ENCODE assay signal across 9 cellular contexts in the genomic region with DNA sequence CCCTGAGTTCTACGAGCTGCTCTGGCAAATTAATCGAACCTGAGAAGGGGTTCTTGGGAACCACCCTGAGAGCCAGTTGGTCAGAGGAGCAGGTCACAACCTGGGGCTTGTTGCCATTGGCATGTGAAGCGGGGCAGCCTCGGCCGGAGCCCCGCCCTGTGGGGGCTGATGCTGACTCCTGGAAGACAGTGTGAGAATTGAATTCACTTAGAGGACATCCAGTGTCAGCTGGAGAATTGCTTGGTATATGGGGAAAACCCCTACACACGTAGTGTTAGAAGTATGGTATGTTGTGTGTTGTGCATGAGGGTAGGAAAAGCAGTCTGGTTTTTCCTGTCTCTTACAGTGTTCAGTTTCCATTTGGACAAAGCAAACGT. TPM values are rescaled to one million over a fixed set of nuclear protein-coding genes. Genes with fewer than 3 reads are reported as not detected.
DNase-seq lines count a peak whose midpoint lies in the region; ATAC-seq, FAIRE-seq and TF ChIP-seq lines count a peak whose summit lies in the region.
"Had no signal": no experiment of that assay in that cellular context is flagged by ENCODE, and none has a peak within 500 bp of the region (broad histone marks: within the 10 kb centered on the region; RNA-seq: fewer than 3 reads in every experiment).

No MANE protein-coding gene starts in this region.

- H3K4ac ChIP-seq in H1 (replicated peaks; ENCODE audit: insufficient read length, low read depth, low read length): no peak overlapping the region

- no peaks in the 10 kb centered on the region for H3K23me2 ChIP-seq in H1 (ENCODE audit: low read depth, low read length)

- peaks cover 20% of the 10 kb centered on the region for H3K36me3 Mint-ChIP-seq in activated CD8-positive, alpha-beta memory T cell treated with anti-CD3 and anti-CD28 coated beads, Interleukin-2, amount 10 ng/mL, durations not matched to agents 7 days and 5 days

- no peak for DNase-seq in activated CD8-positive, alpha-beta memory T cell treated with anti-CD3 and anti-CD28 coated beads, Interleukin-2, amount 10 ng/mL, durations not matched to agents 7 days and 5 days
- no peak for DNase-seq in activated CD8-positive, alpha-beta memory T cell treated with anti-CD3 and anti-CD28 coated beads for 24 hours
- DNase-seq in H1 (ENCODE audit: low read depth in 1 of 2, low spot score in 2 of 2) (peak in 1 of 2 experiments; percentile 58), ovary (peak; percentile 53 to 75 (median 61)), amniotic stem cell (lab: John Stamatoyannopoulos, UW) (no peak), omental fat pad (ENCODE audit: low spot score) (no peak)
- DNase-seq in NK-92 treated with Interleukin-12 subunit alpha and Interleukin-12 subunit beta, amount 100 ng/mL, for 24 hours (lab: John Stamatoyannopoulos, UW): no peak

- H3K79me1 ChIP-seq in H1 (ENCODE audit: low read depth, low read length): peaks cover 2% of the 10 kb centered on the region; the same call in 1 of the 2 replicates

- H3K4me3 Mint-ChIP-seq in activated CD8-positive, alpha-beta memory T cell treated with anti-CD3 and anti-CD28 coated beads, Interleukin-2, amount 10 ng/mL, durations not matched to agents 7 days and 5 days: no peak overlapping the region

- H3K4me1 Mint-ChIP-seq in activated CD8-positive, alpha-beta memory T cell treated with anti-CD3 and anti-CD28 coated beads, Interleukin-2, amount 10 ng/mL, durations not matched to agents 7 days and 5 days: peaks cover 48% of the 10 kb centered on the region

- no peak overlapping the region for H2AK5ac ChIP-seq in H1 (ENCODE audit: low read depth, low read length)

- TF ChIP-seq CTCF in H1 (IDR thresholded peaks at IDR 0.05; ENCODE audit: control extremely low read depth in 1 of 3, insufficient read depth in 1 of 3, low read depth in 1 of 3, low read length in 3 of 3): no peak
- no peak for TF ChIP-seq CTCF in ovary (IDR thresholded peaks at IDR 0.05)
- TF ChIP-seq CTCF in omental fat pad (IDR thresholded peaks at IDR 0.05): no peak

- TF ChIP-seq EP300 in H1 (IDR thresholded peaks at IDR 0.05; ENCODE audit: borderline replicate concordance in 1 of 2, low read depth in 2 of 2, low read length in 2 of 2) (no peak), ovary (IDR thresholded peaks at IDR 0.05) (no peak)

- peak overlapping the region; percentile 47 for H4K5ac ChIP-seq in H1 (ENCODE audit: insufficient read length, low read depth, low read length)

- intact Hi-C loops in ovary (cut with DNase I): loop anchor here in 2 of 4 donors (10.0 kb wide), 2 partner anchors 380 to 470 kb away; no protein-coding TSS in a partner anchor

- TF ChIP-seq RAD21 in H1 (IDR thresholded peaks at IDR 0.05 in 1 of 2, conservative IDR thresholded peaks at IDR 0.05 in 1 of 2; ENCODE audit: low read depth in 2 of 2, low read length in 2 of 2): no peak

- H3K27me3 ChIP-seq in H1 (replicated peaks in 1 of 4; ENCODE audit: control insufficient read depth in 3 of 4, extremely low read depth in 1 of 4, insufficient read depth in 3 of 4, low read length in 3 of 4): no peaks in the 10 kb centered on the region
- no peaks in the 10 kb centered on the region for H3K27me3 ChIP-seq in ovary

- H3K27ac ChIP-seq in H1 (ENCODE audit: low read depth, low read length) (no peak overlapping the region), ovary (peak overlapping the region; percentile 57 to 72)

- no peak overlapping the region for H2BK120ac ChIP-seq in H1 (replicated peaks; ENCODE audit: low read depth, low read length)

- H3K14ac ChIP-seq in H1 (ENCODE audit: insufficient read length): no peak overlapping the region

- no peak for FAIRE-seq in H1 (lab: Jason Lieb, UNC)

- H2BK20ac ChIP-seq in H1 (ENCODE audit: low read length): peak overlapping the region; percentile 86; the same call in 1 of the 2 replicates

- TF ChIP-seq POLR2A in H1 (IDR thresholded peaks at IDR 0.05; ENCODE audit: control extremely low read depth in 1 of 2, low read depth in 2 of 2, low read length in 2 of 2) (no peak), ovary (IDR thresholded peaks at IDR 0.05) (no peak)

- no peaks in the 10 kb centered on the region for H4K20me1 ChIP-seq in H1 (replicated peaks in 1 of 2; ENCODE audit: control insufficient read depth in 1 of 2, insufficient read depth in 2 of 2, low read length in 2 of 2)

- H2AFZ ChIP-seq in H1 (ENCODE audit: low read length): no peak overlapping the region

- H3K56ac ChIP-seq in H1 (replicated peaks; ENCODE audit: insufficient read length, low read depth, low read length): no peak overlapping the region

- H3K4me1 ChIP-seq in H1 (replicated peaks in 1 of 4; ENCODE audit: control insufficient read depth in 3 of 4, insufficient read depth in 4 of 4, low read length in 3 of 4) (peaks cover 8 to 18% (median 14%) of the 10 kb centered on the region in 4 experiments), ovary (ENCODE audit: insufficient read depth) (peaks cover 13% of the 10 kb centered on the region)

- POLR2A ChIA-PET in H1 (lab: Charles Lee; ENCODE audit: partially characterized antibody): interaction anchor here (1.0 to 3.3 kb wide), 2 partner anchors 11 to 29 kb away, joined by 4 to 19 read pairs; a partner anchor contains a TSS

- peak overlapping the region; percentile 44; the same call in 1 of the 2 replicates for H2BK5ac ChIP-seq in H1 (ENCODE audit: low read depth, low read length)

- peak overlapping the region; percentile 30 for H3K27ac Mint-ChIP-seq in activated CD8-positive, alpha-beta memory T cell treated with anti-CD3 and anti-CD28 coated beads, Interleukin-2, amount 10 ng/mL, durations not matched to agents 7 days and 5 days

- peak overlapping the region; percentile 24 to 51 (median 31); a peak in 4 of 8 replicates for H3K4me3 ChIP-seq in H1 (ENCODE audit: extremely low read depth in 1 of 4, insufficient read depth in 2 of 4, low read depth in 3 of 4, low read length in 4 of 4)
- peak overlapping the region; percentile 20 for H3K4me3 ChIP-seq in ovary

- 0 out of 4 replicates have a peak, but pooled peaks cover 0 to 8% of the 10 kb centered on the region in 2 experiments for H3K79me2 ChIP-seq in H1 (ENCODE audit: control insufficient read depth in 1 of 2, insufficient read depth in 2 of 2, low read length in 2 of 2)

- no peak overlapping the region for H4K91ac ChIP-seq in H1 (replicated peaks; ENCODE audit: insufficient read length, low read length)

- WGBS in H1 (ENCODE audit: extremely low coverage in 1 of 2, insufficient coverage in 1 of 2, insufficient read length in 1 of 2, insufficient replicate concordance in 2 of 2, low coverage in 1 of 2, low lambda C conversion rate in 2 of 2, missing lambda C conversion rate in 1 of 2), 2 experiments: 43% methylated on average over 8 of the region's 8 CpGs; no CpG with 5 or more reads in 1 of the 2 experiments
- WGBS in ovary, 3 donors: 8 to 19% (median 17%) methylated on average over 8 of the region's 8 CpGs

- no peak overlapping the region for H3K23ac ChIP-seq in H1 (ENCODE audit: insufficient read length)

- H3K36me3 ChIP-seq in H1 (ENCODE audit: control insufficient read depth in 2 of 4, insufficient read depth in 4 of 4, low read length in 3 of 4) (peaks cover 0 to 25% (median 7%) of the 10 kb centered on the region in 4 experiments; a peak in 6 of 8 replicates), ovary (no peaks in the 10 kb centered on the region)

- no peaks in the 10 kb centered on the region for H3K9me3 Mint-ChIP-seq in activated CD8-positive, alpha-beta memory T cell treated with anti-CD3 and anti-CD28 coated beads, Interleukin-2, amount 10 ng/mL, durations not matched to agents 7 days and 5 days (ENCODE audit: low read depth)
- H3K9me3 Mint-ChIP-seq: CD4-positive, CD25-positive, alpha-beta regulatory T cell had no signal

- no peaks in the 10 kb centered on the region for H3K9me3 ChIP-seq in H1 (ENCODE audit: insufficient read depth in 2 of 2, low read depth in 1 of 2, low read length in 1 of 2)
- no peaks in the 10 kb centered on the region for H3K9me3 ChIP-seq in ovary

- no peaks in the 10 kb centered on the region for H3K27me3 Mint-ChIP-seq in activated CD8-positive, alpha-beta memory T cell treated with anti-CD3 and anti-CD28 coated beads, Interleukin-2, amount 10 ng/mL, durations not matched to agents 7 days and 5 days
- H3K27me3 Mint-ChIP-seq: CD4-positive, CD25-positive, alpha-beta regulatory T cell had no signal

- no peak overlapping the region; the same call in 1 of the 2 replicates for H3K18ac ChIP-seq in H1 (ENCODE audit: extremely low read depth, low read length)

- H3K9ac ChIP-seq in H1 (replicated peaks in 1 of 4; ENCODE audit: extremely low read depth in 1 of 4, low read depth in 3 of 4, low read length in 3 of 4): no peak overlapping the region

- ATAC-seq in activated CD8-positive, alpha-beta memory T cell treated with anti-CD3 and anti-CD28 coated beads, Interleukin-2, amount 10 ng/mL, durations not matched to agents 7 days and 5 days: no peak
- peak; percentile 15 for ATAC-seq in HG03571 (IDR thresholded peaks at IDR 0.05; ENCODE audit: unreplicated experiment)
- no peak for ATAC-seq in omental fat pad (ENCODE audit: low FRiP score)

- peak overlapping the region; percentile 13; the same call in 1 of the 2 replicates for H2BK12ac ChIP-seq in H1 (ENCODE audit: low read depth, low read length)

- H3K4me2 ChIP-seq in H1 (ENCODE audit: insufficient read depth in 1 of 2, low read depth in 2 of 2, low read length in 2 of 2): peak overlapping the region; percentile 62 to 83

- no peak overlapping the region for H4K8ac ChIP-seq in H1 (ENCODE audit: extremely low read depth, insufficient read depth, low read length)

- H2BK15ac ChIP-seq in H1 (ENCODE audit: low read length): no peak overlapping the region

- CTCF ChIA-PET in activated CD8-positive, alpha-beta memory T cell treated with anti-CD3 and anti-CD28 coated beads, Interleukin-2, amount 10 ng/mL, durations not matched to agents 7 days and 5 days (lab: Charles Lee): interaction anchor here (2.0 kb wide), 1 partner anchor 10 kb away, joined by 9 read pairs; no protein-coding TSS in a partner anchor
- CTCF ChIA-PET in H1 (lab: Charles Lee; ENCODE audit: partially characterized antibody): interaction anchor here (1.2 to 2.0 kb wide), 4 partner anchors 11 to 58 kb away, joined by 3 to 8 read pairs (median 5); no protein-coding TSS in a partner anchor

RNA-seq across cellular contexts. Expression of a gene that starts 11.6 kb away (rescaled TPM):
- 10 to 100 TPM; 14.0 to 14.8 TPM for total RNA-seq in activated CD8-positive, alpha-beta memory T cell treated with anti-CD3 and anti-CD28 coated beads, Interleukin-2, amount 10 ng/mL, durations not matched to agents 7 days and 5 days
- total RNA-seq in H1 (2021; fragmentation: NEBNext Ultra II Directional; extraction: Animal tissue kit (Norgen Biotek cat#: 25700)): 23.7 and 30.9 TPM in 2 replicates
- polyA plus RNA-seq in H1 (2011; rRNA removed): 15.6 and 21.8 TPM in 2 replicates
- 17.7 TPM for polyA plus RNA-seq in H1 (2011; cell fraction: cytosol; rRNA removed)
- polyA plus RNA-seq in H1 (2011; cell fraction: nucleus; rRNA removed): 45.7 TPM
- 18.7 to 35.5 TPM (median 31.5 TPM) in 4 replicates for polyA plus RNA-seq in H1 (2012, experiment 1 of 2)
- polyA plus RNA-seq in H1 (2012, experiment 2 of 2): 20.3 TPM
- 29.6 TPM for polyA plus RNA-seq in H1 (2013, experiment 1 of 2)
- 31.0 TPM for polyA plus RNA-seq in H1 (2013, experiment 2 of 2)
- 23.3 and 27.0 TPM in 2 replicates for polyA minus RNA-seq in H1 (2011; rRNA and poly(A)+ RNA removed)
- polyA minus RNA-seq in H1 (2011; cell fraction: cytosol; rRNA and poly(A)+ RNA removed): 21.7 TPM
- polyA minus RNA-seq in H1 (2011; cell fraction: nucleus; rRNA and poly(A)+ RNA removed): 33.3 TPM
- total RNA-seq in ovary: 1 to 10 TPM; 5.6 to 10.0 (median 8.0) TPM
- polyA plus RNA-seq in ovary: 1 to 10 TPM; 5.1 to 6.0 TPM
- total RNA-seq in omental fat pad: 10 to 100 TPM in 1 of 4 donors, 1 to 10 TPM in 3; 4.6 to 11.0 (median 6.0) TPM

RNA-seq across cellular contexts. Expression of a gene that starts 29.2 kb away (rescaled TPM):
- not detected for total RNA-seq in activated CD8-positive, alpha-beta memory T cell treated with anti-CD3 and anti-CD28 coated beads, Interleukin-2, amount 10 ng/mL, durations not matched to agents 7 days and 5 days
- total RNA-seq in H1 (2021; fragmentation: NEBNext Ultra II Directional; extraction: Animal tissue kit (Norgen Biotek cat#: 25700)): 0.36 TPM in 1 of 2 replicates, not detected in the other
- polyA plus RNA-seq in H1 (2011; rRNA removed) (0.08 and 0.24 TPM in 2 replicates), ovary (1 to 10 TPM; 1.1 to 2.5 TPM)
- 0.39 TPM for polyA plus RNA-seq in H1 (2011; cell fraction: cytosol; rRNA removed)
- 0.23 TPM for polyA plus RNA-seq in H1 (2011; cell fraction: nucleus; rRNA removed)
- 0.37 to 0.63 TPM (median 0.46 TPM) in 4 replicates for polyA plus RNA-seq in H1 (2012, experiment 1 of 2)
- polyA plus RNA-seq in H1 (2012, experiment 2 of 2): 0.33 TPM
- 0.34 TPM for polyA plus RNA-seq in H1 (2013, experiment 1 of 2)
- 0.42 TPM for polyA plus RNA-seq in H1 (2013, experiment 2 of 2)
- 0.17 TPM in 1 of 2 replicates, not detected in the other for polyA minus RNA-seq in H1 (2011; rRNA and poly(A)+ RNA removed)
- polyA minus RNA-seq in H1 (2011; cell fraction: cytosol; rRNA and poly(A)+ RNA removed): not detected
- polyA minus RNA-seq in H1 (2011; cell fraction: nucleus; rRNA and poly(A)+ RNA removed): 0.30 TPM
- total RNA-seq in ovary (10 to 100 TPM in 1 of 7 donors, 1 to 10 TPM in 5, under 1 TPM in 1; 0.76 to 37.5 (median 2.6) TPM), omental fat pad (under 1 TPM in 3 of 4 donors, not detected in 1; 0.31 to 0.37 (median 0.36) TPM)
- polyA plus RNA-seq: CD4-positive, CD25-positive, alpha-beta regulatory T cell had no signal

Comparison
In these comparisons a context has a peak if more than half of its experiments do, and no peak if none do; other contexts are left out.
1. DNase-seq: peak in ovary (5 of 5); none in activated CD8-positive, alpha-beta memory T cell treated with anti-CD3 and anti-CD28 coated beads, Interleukin-2, amount 10 ng/mL, durations not matched to agents 7 days and 5 days (single experiment), activated CD8-positive, alpha-beta memory T cell treated with anti-CD3 and anti-CD28 coated beads for 24 hours (single experiment), amniotic stem cell (single experiment), omental fat pad (single experiment) and NK-92 treated with Interleukin-12 subunit alpha and Interleukin-12 subunit beta, amount 100 ng/mL, for 24 hours (single experiment).